In the genomic region with DNA sequence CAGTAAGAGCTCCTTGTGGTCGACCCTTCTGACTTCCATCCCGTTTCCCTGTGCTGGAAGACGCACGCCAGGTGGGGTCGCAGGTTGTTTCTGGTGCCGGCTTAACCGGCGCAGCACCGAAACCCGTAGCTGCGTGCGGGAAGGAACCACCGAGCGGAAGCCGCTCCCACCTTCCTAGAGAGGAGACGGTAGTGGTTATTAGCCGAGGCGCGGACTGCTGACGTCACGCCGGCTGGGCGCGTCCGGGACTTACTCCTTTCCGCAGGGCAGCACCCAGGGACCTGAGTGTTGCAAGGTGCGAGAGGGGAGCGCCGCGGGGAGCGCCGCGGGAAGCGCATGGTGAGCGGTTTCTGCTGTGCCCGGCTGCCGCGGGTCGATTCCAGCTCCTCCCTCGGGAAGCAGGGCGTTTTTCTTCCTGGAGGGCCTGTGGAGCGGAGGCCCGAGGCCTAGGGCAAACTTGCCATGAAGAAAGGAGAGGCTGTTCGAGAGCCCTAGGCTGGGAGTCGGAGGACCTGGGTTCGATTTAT, we compare ENCODE assay signal across 8 cellular contexts. TPM values are rescaled to one million over a fixed set of nuclear protein-coding genes. Genes with fewer than 3 reads are reported as not detected.
A peak's percentile ranks its signal among the peaks of the same experiment; 100 is the strongest.
DNase-seq lines count a peak whose midpoint lies in the region; ATAC-seq and TF ChIP-seq lines count a peak whose summit lies in the region.

A gene (plus strand): TSS at position 252 of the 527 bp plus-strand sequence. CDS start 4,787 bp downstream, outside the sequence.

- H3K9me3 Mint-ChIP-seq in endothelial cell (ENCODE audit: unreplicated experiment), result peaks cover 44% of the 10 kb centered on the region

- in situ Hi-C loops in GM13976 (cut with MboI; ENCODE audit: low sequenced_read_pairs, unreplicated experiment) (no loop called here), HAP-1 (cut with MboI; ENCODE audit: low sequenced_read_pairs) (no loop called here)

- peaks cover 3% of the 10 kb centered on the region for H3K9me3 ChIP-seq in HAP-1

- H3K27ac Mint-ChIP-seq in endothelial cell (ENCODE audit: unreplicated experiment), result peak within 1 kb of the TSS; percentile 12

- no peak within 1 kb of the TSS for H3K4me3 ChIP-seq in HAP-1

- H3K36me3 Mint-ChIP-seq in endothelial cell (ENCODE audit: low read depth, unreplicated experiment), result peaks cover 69% of the 10 kb centered on the region

- peaks cover 6% of the 10 kb centered on the region for H3K27me3 Mint-ChIP-seq in endothelial cell (ENCODE audit: unreplicated experiment)

- peak within 1 kb of the TSS; percentile 87 for H3K4me3 Mint-ChIP-seq in endothelial cell (ENCODE audit: unreplicated experiment)

- H3K27me3 ChIP-seq in HAP-1 (ENCODE audit: low read depth), result no peaks in the 10 kb centered on the region

- DNase-seq in GM13976 (ENCODE audit: low spot score) (peak; percentile 81), NCI-H524 (lab: John Stamatoyannopoulos, UW) (peak; percentile 73 to 90), endothelial cell (ENCODE audit: low spot score) (peak; percentile 57), mesenteric fat pad (ENCODE audit: low spot score) (peak; percentile 96), HAP-1 (ENCODE audit: low spot score in 2 of 2) (no peak)
- peak; percentile 51 for DNase-seq in activated CD8-positive, alpha-beta memory T cell treated with anti-CD3 and anti-CD28 coated beads, Interleukin-2, amount 50 U/mL, for 1 hour (ENCODE audit: extremely low read depth)
- DNase-seq in stimulated activated CD8-positive, alpha-beta memory T cell treated with anti-CD3 and anti-CD28 coated beads, Interleukin-12 subunit alpha, Interleukin-12 subunit beta, amount 100 ng/mL, for 1 hour (ENCODE audit: low read depth), result peak; percentile 79

- ATAC-seq in HG02973 (IDR thresholded peaks at IDR 0.05; ENCODE audit: unreplicated experiment), result peak; percentile 74

- no peaks in the 10 kb centered on the region for H3K4me1 ChIP-seq in HAP-1

- no peaks in the 10 kb centered on the region for H3K36me3 ChIP-seq in HAP-1 (replicated peaks)

- no peak for TF ChIP-seq CTCF in GM13976 (IDR thresholded peaks at IDR 0.05; ENCODE audit: borderline replicate concordance, control extremely low read depth, extremely low read depth, insufficient read depth, missing control alignments)
- TF ChIP-seq CTCF in endothelial cell (IDR thresholded peaks at IDR 0.05; ENCODE audit: unreplicated experiment), result no peak

- no peaks in the 10 kb centered on the region for H3K4me1 Mint-ChIP-seq in endothelial cell (ENCODE audit: unreplicated experiment)

RNA-seq across cellular contexts. Expression of the gene that starts here (rescaled TPM):
- total RNA-seq in endothelial cell (ENCODE audit: unreplicated experiment), result 4.7 TPM
- total RNA-seq in mesenteric fat pad, result 3.1 TPM

Comparison
In these comparisons a context has a peak if more than half of its experiments do, and no peak if none do; other contexts are left out.
1. DNase-seq: peak in GM13976 (single experiment), NCI-H524 (2 of 2), activated CD8-positive, alpha-beta memory T cell treated with anti-CD3 and anti-CD28 coated beads, Interleukin-2, amount 50 U/mL, for 1 hour (single experiment), endothelial cell (single experiment), mesenteric fat pad (single experiment) and stimulated activated CD8-positive, alpha-beta memory T cell treated with anti-CD3 and anti-CD28 coated beads, Interleukin-12 subunit alpha, Interleukin-12 subunit beta, amount 100 ng/mL, for 1 hour (single experiment); none in HAP-1 (0 of 2).